Comparison of ENCODE assay signal across 12 cellular contexts in the genomic region with DNA sequence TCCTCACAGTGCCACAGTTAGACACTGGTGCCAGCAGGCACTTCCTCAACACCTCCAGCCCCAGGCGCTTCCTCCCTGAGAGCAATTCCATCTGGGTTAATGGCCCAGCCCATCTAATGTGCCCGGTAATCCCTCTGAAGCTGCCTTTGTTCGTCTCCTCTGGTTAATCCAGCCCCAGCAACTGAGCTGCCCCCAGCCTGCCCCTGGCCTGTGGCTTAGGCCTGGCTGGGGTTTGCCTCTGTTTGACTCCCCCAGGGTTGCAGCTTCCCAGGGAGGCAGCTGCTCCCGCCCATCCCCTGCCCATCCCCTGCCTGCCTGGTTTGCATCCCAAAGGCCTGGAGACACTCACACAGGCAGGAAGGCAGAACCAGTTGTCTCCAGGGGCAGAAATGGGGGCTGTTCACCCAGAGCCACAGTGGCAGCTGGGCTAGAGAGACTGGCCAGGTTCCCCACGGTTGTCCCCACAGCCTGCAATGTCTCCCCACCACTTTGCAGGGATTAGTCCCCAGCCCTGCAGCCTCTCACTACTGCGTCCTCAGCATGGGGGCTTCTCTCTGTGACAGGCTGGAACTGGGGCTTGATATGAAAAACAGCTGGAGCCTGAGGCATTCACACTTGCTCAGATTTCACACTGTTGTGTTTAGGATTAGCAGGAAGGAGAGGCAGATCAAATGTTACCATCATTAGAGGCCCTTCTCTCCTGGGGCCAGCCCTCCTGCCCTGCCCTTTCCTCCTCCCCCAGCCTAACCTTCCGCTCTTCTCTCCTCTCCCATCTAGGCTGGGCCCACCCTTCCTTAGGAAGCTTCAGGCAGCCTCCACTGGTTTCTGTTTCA.
DNase-seq lines count a peak whose midpoint lies in the region; ATAC-seq and TF ChIP-seq lines count a peak whose summit lies in the region.
"Had no signal": no experiment of that assay in that cellular context is flagged by ENCODE, and none has a peak within 500 bp of the region (broad histone marks: within the 10 kb centered on the region; RNA-seq: fewer than 3 reads in every experiment).

No MANE protein-coding gene starts in this region.

- DNase-seq in NCI-H524 (lab: John Stamatoyannopoulos, UW): peak; percentile 99
- DNase-seq in heart right ventricle: peak; percentile 24 to 41
- DNase-seq in osteocyte (ENCODE audit: extremely low spot score, unreplicated experiment): no peak
- DNase-seq in effector memory CD8-positive, alpha-beta T cell: no peak
- DNase-seq in T1000 (lab: John Stamatoyannopoulos, UW): no peak
- no peak for DNase-seq in lower leg skin (ENCODE audit: low spot score in 2 of 2)
- DNase-seq in medulla oblongata (ENCODE audit: extremely low spot score): no peak
- DNase-seq: effector CD8-positive, alpha-beta T cell; MM.1S; RPMI8226 had no signal

- H3K4me1 ChIP-seq in ES-I3 (ENCODE audit: insufficient read depth, low read length) (peaks cover 25% of the 10 kb centered on the region), heart right ventricle (peaks cover 0 to 48% (median 20%) of the 10 kb centered on the region in 9 donors)

- peak; percentile 82 to 96 (median 88) for ATAC-seq in heart right ventricle
- no peak for ATAC-seq in effector memory CD8-positive, alpha-beta T cell (replicated peaks)

- H3K4me3 ChIP-seq in heart right ventricle (no peak overlapping the region), lower leg skin (ENCODE audit: low read depth, poor library complexity, severe bottlenecking) (no peak overlapping the region)

- peaks cover 54% of the 10 kb centered on the region for H3K36me3 ChIP-seq in ES-I3 (ENCODE audit: insufficient read depth, low read length)
- H3K36me3 ChIP-seq in heart right ventricle: no peaks in the 10 kb centered on the region

- H3K4me3 Mint-ChIP-seq in osteocyte (ENCODE audit: unreplicated experiment): no peak overlapping the region
- H3K4me3 Mint-ChIP-seq in effector memory CD8-positive, alpha-beta T cell: no peak overlapping the region
- H3K4me3 Mint-ChIP-seq: activated naive CD4-positive, alpha-beta T cell treated with anti-CD3 and anti-CD28 coated beads, Interleukin-2, amount 50 U/mL, for 24 hours had no signal

- TF ChIP-seq POLR2A in lower leg skin (IDR thresholded peaks at IDR 0.05): no peak

- intact Hi-C loops in heart right ventricle (cut with DNase I) (no loop called here), lower leg skin (cut with DNase I; ENCODE audit: low total_unique reads) (no loop called here)

- H3K9ac ChIP-seq in ES-I3 (ENCODE audit: low read depth, low read length): peak overlapping the region; percentile 36; the same call in 1 of the 2 replicates

- H3K9me3 Mint-ChIP-seq in osteocyte (ENCODE audit: unreplicated experiment): no peaks in the 10 kb centered on the region
- H3K9me3 Mint-ChIP-seq in effector memory CD8-positive, alpha-beta T cell: no peaks in the 10 kb centered on the region

- no peaks in the 10 kb centered on the region for H3K9me3 ChIP-seq in ES-I3 (ENCODE audit: control insufficient read depth, insufficient read depth, low read length)
- H3K9me3 ChIP-seq in heart right ventricle: no peaks in the 10 kb centered on the region

- H3K27ac Mint-ChIP-seq in osteocyte (ENCODE audit: unreplicated experiment): peak overlapping the region; percentile 31
- H3K27ac Mint-ChIP-seq in effector memory CD8-positive, alpha-beta T cell: no peak overlapping the region
- H3K27ac Mint-ChIP-seq: activated naive CD4-positive, alpha-beta T cell treated with anti-CD3 and anti-CD28 coated beads, Interleukin-2, amount 50 U/mL, for 24 hours had no signal

- no peaks in the 10 kb centered on the region for H3K27me3 ChIP-seq in heart right ventricle

- 49 to 62% methylated on average over 7 of the region's 7 CpGs for WGBS in heart right ventricle, 2 donors
- 55 to 63% methylated on average over 7 of the region's 7 CpGs for WGBS in lower leg skin, 2 donors

- TF ChIP-seq CTCF in heart right ventricle (IDR thresholded peaks at IDR 0.05) (no peak), osteocyte (IDR thresholded peaks at IDR 0.05) (no peak), lower leg skin (IDR thresholded peaks at IDR 0.05) (no peak)

- H3K4me1 Mint-ChIP-seq in osteocyte (ENCODE audit: unreplicated experiment): peaks cover 29% of the 10 kb centered on the region
- H3K4me1 Mint-ChIP-seq in effector memory CD8-positive, alpha-beta T cell (ENCODE audit: low read depth in 2 of 2): no peaks in the 10 kb centered on the region
- H3K4me1 Mint-ChIP-seq: activated naive CD4-positive, alpha-beta T cell treated with anti-CD3 and anti-CD28 coated beads, Interleukin-2, amount 50 U/mL, for 24 hours had no signal

- H3K27ac ChIP-seq in heart right ventricle: peak overlapping the region; percentile 35 to 82 (median 60)

- H3K27me3 Mint-ChIP-seq in osteocyte (ENCODE audit: unreplicated experiment): no peaks in the 10 kb centered on the region
- no peaks in the 10 kb centered on the region for H3K27me3 Mint-ChIP-seq in effector memory CD8-positive, alpha-beta T cell
- H3K27me3 Mint-ChIP-seq: activated naive CD4-positive, alpha-beta T cell treated with anti-CD3 and anti-CD28 coated beads, Interleukin-2, amount 50 U/mL, for 24 hours had no signal

- no peaks in the 10 kb centered on the region for H3K36me3 Mint-ChIP-seq in osteocyte (ENCODE audit: unreplicated experiment)
- no peaks in the 10 kb centered on the region for H3K36me3 Mint-ChIP-seq in effector memory CD8-positive, alpha-beta T cell (ENCODE audit: insufficient read depth)
- H3K36me3 Mint-ChIP-seq: activated naive CD4-positive, alpha-beta T cell treated with anti-CD3 and anti-CD28 coated beads, Interleukin-2, amount 50 U/mL, for 24 hours had no signal

Comparison
In these comparisons a context has a peak if more than half of its experiments do, and no peak if none do; other contexts are left out.
1. DNase-seq: peak in NCI-H524 (2 of 2) and heart right ventricle (2 of 2); none in osteocyte (single experiment), effector memory CD8-positive, alpha-beta T cell (0 of 3), T1000 (single experiment), lower leg skin (0 of 2) and medulla oblongata (single experiment).